In genomic region chr2:131516011-131516410, GRCh38 we compare ENCODE assay signal across 1 cellular context.
TF ChIP-seq lines count a peak whose summit lies in the region.

No MANE protein-coding gene starts in this region.

TF ChIP-seq in HCT116, 20 proteins besides CTCF, POLR2A, EP300 and RAD21 (continued from another document):
- no peak for TF ChIP-seq ZNF274 (IDR thresholded peaks at IDR 0.05; ENCODE audit: low read depth, low read length)
- TF ChIP-seq FOSL1 (IDR thresholded peaks at IDR 0.05; ENCODE audit: low read depth), result no peak
- TF ChIP-seq ATF3 (IDR thresholded peaks at IDR 0.05), result no peak
- TF ChIP-seq POLR2AphosphoS5 (IDR thresholded peaks at IDR 0.05; ENCODE audit: low read depth, low read length), result no peak
- no peak for TF ChIP-seq ZFX (IDR thresholded peaks at IDR 0.05)
- TF ChIP-seq JUND (IDR thresholded peaks at IDR 0.05), result no peak
- no peak for TF ChIP-seq SRF (IDR thresholded peaks at IDR 0.05; ENCODE audit: low read depth)
- no peak for TF ChIP-seq SIN3A (IDR thresholded peaks at IDR 0.05; ENCODE audit: low read depth)
- TF ChIP-seq ELF1 (IDR thresholded peaks at IDR 0.05; ENCODE audit: borderline replicate concordance, low read depth), result no peak
- no peak for TF ChIP-seq TCF7L2 (IDR thresholded peaks at IDR 0.05; ENCODE audit: borderline replicate concordance, extremely low read depth, insufficient read depth, insufficient read length)
- TF ChIP-seq MAX (IDR thresholded peaks at IDR 0.05), result no peak
- no peak for TF ChIP-seq CEBPB (IDR thresholded peaks at IDR 0.05; ENCODE audit: low read depth)
- no peak for TF ChIP-seq YY1 (IDR thresholded peaks at IDR 0.05; ENCODE audit: extremely low read depth, insufficient replicate concordance, low read depth, low read length)
- no peak for TF ChIP-seq EZH2 (IDR thresholded peaks at IDR 0.05)
- no peak for TF ChIP-seq REST (IDR thresholded peaks at IDR 0.05; ENCODE audit: low read depth)
- no peak for TF ChIP-seq CBX3 (IDR thresholded peaks at IDR 0.05; ENCODE audit: low read depth)
